In genomic region chr9:126401581-126401980, GRCh38 we compare ENCODE assay signal across 19 cellular contexts.
DNase-seq lines count a peak whose midpoint lies in the region; ATAC-seq and TF ChIP-seq lines count a peak whose summit lies in the region.
"Had no signal": no experiment of that assay in that cellular context is flagged by ENCODE, and none has a peak within 500 bp of the region (broad histone marks: within the 10 kb centered on the region; RNA-seq: fewer than 3 reads in every experiment).

No MANE protein-coding gene starts in this region.

- no peak overlapping the region for H2AFZ ChIP-seq in osteoblast (ENCODE audit: low read length)
- H2AFZ ChIP-seq: GM23338 had no signal

- H4K20me1 ChIP-seq in osteoblast (ENCODE audit: insufficient read depth, low read length): no peaks in the 10 kb centered on the region
- H4K20me1 ChIP-seq: BLaER1 treated with 17β-estradiol and CSF1 and Interleukin-3, amounts not matched to agents 10 nM and 100 nM had no signal

- H3K9me3 Mint-ChIP-seq in activated naive CD8-positive, alpha-beta T cell treated with anti-CD3 and anti-CD28 coated beads, Interleukin-2, amount 10 ng/mL, durations not matched to agents 7 days and 5 days: no peaks in the 10 kb centered on the region
- no peaks in the 10 kb centered on the region for H3K9me3 Mint-ChIP-seq in activated naive CD8-positive, alpha-beta T cell treated with anti-CD3 and anti-CD28 coated beads for 36 hours
- H3K9me3 Mint-ChIP-seq: CD8-positive, alpha-beta T cell; GM23338 had no signal

- peaks cover 26% of the 10 kb centered on the region for H3K4me1 ChIP-seq in SJCRH30
- peaks cover 7% of the 10 kb centered on the region for H3K4me1 ChIP-seq in mesendoderm (ENCODE audit: control insufficient read depth, low read depth, low read length)
- H3K4me1 ChIP-seq in neutrophil (ENCODE audit: control insufficient read depth in 1 of 2, insufficient read depth in 1 of 2, low read depth in 1 of 2, low read length in 1 of 2): peaks cover 27 to 31% of the 10 kb centered on the region in 2 experiments
- peaks cover 0 to 10% (median 0%) of the 10 kb centered on the region in 4 donors for H3K4me1 ChIP-seq in transverse colon
- peaks cover 12% of the 10 kb centered on the region for H3K4me1 ChIP-seq in osteoblast (ENCODE audit: insufficient read depth, low read length)

- peaks cover 10% of the 10 kb centered on the region for H3K36me3 Mint-ChIP-seq in activated naive CD8-positive, alpha-beta T cell treated with anti-CD3 and anti-CD28 coated beads, Interleukin-2, amount 10 ng/mL, durations not matched to agents 7 days and 5 days
- H3K36me3 Mint-ChIP-seq in activated naive CD8-positive, alpha-beta T cell treated with anti-CD3 and anti-CD28 coated beads for 36 hours: peaks cover 4% of the 10 kb centered on the region

- no peak overlapping the region for H2AK5ac ChIP-seq in mesendoderm (ENCODE audit: low read length)

- no peak for ATAC-seq in activated naive CD8-positive, alpha-beta T cell treated with anti-CD3 and anti-CD28 coated beads, Interleukin-2, amount 10 ng/mL, durations not matched to agents 7 days and 5 days (ENCODE audit: low read depth)
- ATAC-seq: CD8-positive, alpha-beta T cell; GM12878; GM23338 had no signal

- no peak overlapping the region for H2BK120ac ChIP-seq in mesendoderm (ENCODE audit: low read depth, low read length)

- H4K5ac ChIP-seq in mesendoderm (ENCODE audit: low read length): no peak overlapping the region

- no peak overlapping the region for H3K18ac ChIP-seq in mesendoderm (ENCODE audit: low read length)

- H3K36me3 ChIP-seq in SJCRH30 (peaks cover 11% of the 10 kb centered on the region), mesendoderm (ENCODE audit: control insufficient read depth, insufficient read depth, low read length) (no peaks in the 10 kb centered on the region), neutrophil (peaks cover 15% of the 10 kb centered on the region), transverse colon (no peaks in the 10 kb centered on the region), osteoblast (ENCODE audit: insufficient read depth, low read length) (peaks cover 5% of the 10 kb centered on the region)
- H3K36me3 ChIP-seq: BLaER1 treated with 17β-estradiol and CSF1 and Interleukin-3, amounts not matched to agents 10 nM and 100 nM had no signal

- H3K4me1 Mint-ChIP-seq in activated naive CD8-positive, alpha-beta T cell treated with anti-CD3 and anti-CD28 coated beads, Interleukin-2, amount 10 ng/mL, durations not matched to agents 7 days and 5 days: peaks cover 41% of the 10 kb centered on the region
- peaks cover 48% of the 10 kb centered on the region for H3K4me1 Mint-ChIP-seq in activated naive CD8-positive, alpha-beta T cell treated with anti-CD3 and anti-CD28 coated beads for 36 hours

- H3K27me3 Mint-ChIP-seq in activated naive CD8-positive, alpha-beta T cell treated with anti-CD3 and anti-CD28 coated beads, Interleukin-2, amount 10 ng/mL, durations not matched to agents 7 days and 5 days: no peaks in the 10 kb centered on the region
- no peaks in the 10 kb centered on the region for H3K27me3 Mint-ChIP-seq in activated naive CD8-positive, alpha-beta T cell treated with anti-CD3 and anti-CD28 coated beads for 36 hours
- H3K27me3 Mint-ChIP-seq: B cell had no signal

- peak overlapping the region; percentile 40 for H3K27ac ChIP-seq in SJCRH30
- no peak overlapping the region for H3K27ac ChIP-seq in mesendoderm (ENCODE audit: low read depth, low read length)
- peak overlapping the region; percentile 54 for H3K27ac ChIP-seq in neutrophil
- no peak overlapping the region for H3K27ac ChIP-seq in transverse colon
- no peak overlapping the region for H3K27ac ChIP-seq in osteoblast (ENCODE audit: low read depth, low read length)
- H3K27ac ChIP-seq: BLaER1 treated with 17β-estradiol and CSF1 and Interleukin-3, amounts not matched to agents 10 nM and 100 nM; HL-60 had no signal

- H3K4me2 ChIP-seq in mesendoderm (ENCODE audit: low read length) (no peak overlapping the region), osteoblast (ENCODE audit: insufficient read depth, low read length) (no peak overlapping the region)
- H3K4me2 ChIP-seq: GM23338 had no signal

- intact Hi-C loops in transverse colon (cut with DNase I; ENCODE audit: low total_unique reads): no loop called here

- H2BK5ac ChIP-seq in mesendoderm (ENCODE audit: low read length): no peak overlapping the region

- DNase-seq in activated naive CD8-positive, alpha-beta T cell treated with anti-CD3 and anti-CD28 coated beads, Interleukin-2, amount 10 ng/mL, durations not matched to agents 7 days and 5 days: no peak
- no peak for DNase-seq in activated naive CD8-positive, alpha-beta T cell treated with anti-CD3 and anti-CD28 coated beads for 36 hours
- DNase-seq in SJCRH30 (peak; percentile 76 to 79), mesendoderm (no peak), transverse colon (no peak), osteoblast (ENCODE audit: insufficient read length, low spot score, missing footprints) (no peak)
- DNase-seq: CD8-positive, alpha-beta T cell; COR-L47; DMS 273 treated with DMSO at 0.1 percent for 48 hours; DMS53; DND-41; EL; HCEC 1CT had no signal

- no peak overlapping the region for H3K4ac ChIP-seq in mesendoderm (ENCODE audit: low read depth, low read length)

- H3K56ac ChIP-seq in mesendoderm (ENCODE audit: low read length): no peak overlapping the region

- peak overlapping the region; percentile 30 for H3K27ac Mint-ChIP-seq in activated naive CD8-positive, alpha-beta T cell treated with anti-CD3 and anti-CD28 coated beads, Interleukin-2, amount 10 ng/mL, durations not matched to agents 7 days and 5 days
- H3K27ac Mint-ChIP-seq in activated naive CD8-positive, alpha-beta T cell treated with anti-CD3 and anti-CD28 coated beads for 36 hours: no peak overlapping the region
- H3K27ac Mint-ChIP-seq: B cell; CD8-positive, alpha-beta T cell; GM23338 had no signal

- no peak overlapping the region for H3K4me3 Mint-ChIP-seq in activated naive CD8-positive, alpha-beta T cell treated with anti-CD3 and anti-CD28 coated beads, Interleukin-2, amount 10 ng/mL, durations not matched to agents 7 days and 5 days
- no peak overlapping the region for H3K4me3 Mint-ChIP-seq in activated naive CD8-positive, alpha-beta T cell treated with anti-CD3 and anti-CD28 coated beads for 36 hours
- H3K4me3 Mint-ChIP-seq: B cell; CD8-positive, alpha-beta T cell; GM23338 had no signal

- TF ChIP-seq POLR2A in transverse colon (IDR thresholded peaks at IDR 0.05): no peak

- POLR2A ChIA-PET in activated naive CD8-positive, alpha-beta T cell treated with anti-CD3 and anti-CD28 coated beads, Interleukin-2, amount 10 ng/mL, durations not matched to agents 7 days and 5 days (lab: Charles Lee): interaction anchor here (0.9 kb wide), 1 partner anchor 71 kb away, joined by 3 read pairs; no protein-coding TSS in a partner anchor

- H3K9me3 ChIP-seq in SJCRH30 (replicated peaks): no peaks in the 10 kb centered on the region
- no peaks in the 10 kb centered on the region for H3K9me3 ChIP-seq in neutrophil
- H3K9me3 ChIP-seq in transverse colon: no peaks in the 10 kb centered on the region
- no peaks in the 10 kb centered on the region for H3K9me3 ChIP-seq in osteoblast (ENCODE audit: low read depth, low read length)
- H3K9me3 ChIP-seq: BLaER1 treated with 17β-estradiol and CSF1 and Interleukin-3, amounts not matched to agents 10 nM and 100 nM had no signal

- H3K79me1 ChIP-seq in mesendoderm (ENCODE audit: low read length): no peaks in the 10 kb centered on the region

- H3K9ac ChIP-seq in mesendoderm (ENCODE audit: low read length): no peak overlapping the region
- H3K9ac ChIP-seq: BLaER1 treated with 17β-estradiol and CSF1 and Interleukin-3, amounts not matched to agents 10 nM and 100 nM had no signal

- peak overlapping the region; percentile 10 for H3K23ac ChIP-seq in mesendoderm (ENCODE audit: low read length)

- no CpG with 5 or more reads among the region's 12 CpGs for WGBS in mesendoderm (ENCODE audit: extremely low coverage, insufficient coverage, low lambda C conversion rate)
- WGBS in transverse colon (ENCODE audit: low coverage in 1 of 2), 2 donors: 87 to 100% methylated on average over 1 to 12 of the region's 12 CpGs

- H3K27me3 ChIP-seq in SJCRH30: no peaks in the 10 kb centered on the region
- H3K27me3 ChIP-seq in mesendoderm (ENCODE audit: insufficient read depth, low read length, poor library complexity): no peaks in the 10 kb centered on the region
- H3K27me3 ChIP-seq in neutrophil: no peaks in the 10 kb centered on the region
- H3K27me3 ChIP-seq in transverse colon: no peaks in the 10 kb centered on the region
- H3K27me3 ChIP-seq in osteoblast (ENCODE audit: insufficient read depth, low read length): no peaks in the 10 kb centered on the region
- H3K27me3 ChIP-seq: BLaER1 treated with 17β-estradiol and CSF1 and Interleukin-3, amounts not matched to agents 10 nM and 100 nM had no signal

- no peaks in the 10 kb centered on the region for H3K79me2 ChIP-seq in mesendoderm (ENCODE audit: control insufficient read depth, insufficient read depth, low read length)
- H3K79me2 ChIP-seq in osteoblast (ENCODE audit: insufficient read depth, low read length): no peaks in the 10 kb centered on the region

- no peak overlapping the region for H2BK15ac ChIP-seq in mesendoderm (replicated peaks; ENCODE audit: low read depth)

- in situ Hi-C loops in transverse colon (cut with MboI; ENCODE audit: low pct_ligation_motif_present in 1 of 4, low pct_unique_long_range_greater_than_20kb in 1 of 4, low sequenced_read_pairs in 3 of 4): no loop called here

- no peak for TF ChIP-seq EP300 in transverse colon (IDR thresholded peaks at IDR 0.05; ENCODE audit: low read depth)

- H3K4me3 ChIP-seq in SJCRH30 (no peak overlapping the region), mesendoderm (ENCODE audit: low read length) (no peak overlapping the region), neutrophil (ENCODE audit: low read depth in 1 of 2, low read length in 1 of 2) (no peak overlapping the region), transverse colon (no peak overlapping the region), osteoblast (ENCODE audit: insufficient read depth, low read length) (no peak overlapping the region)
- H3K4me3 ChIP-seq: BLaER1 treated with 17β-estradiol and CSF1 and Interleukin-3, amounts not matched to agents 10 nM and 100 nM; GM12878; GM23338 had no signal

- no peak overlapping the region for H4K8ac ChIP-seq in mesendoderm (ENCODE audit: low read depth, low read length)

- TF ChIP-seq CTCF in neutrophil (IDR thresholded peaks at IDR 0.05) (no peak), transverse colon (IDR thresholded peaks at IDR 0.05) (no peak), osteoblast (IDR thresholded peaks at IDR 0.05; ENCODE audit: extremely low read depth, low read depth, low read length) (no peak)

Comparison
In these comparisons a context has a peak if more than half of its experiments do, and no peak if none do; other contexts are left out.
1. DNase-seq: peak in SJCRH30 (2 of 2); none in activated naive CD8-positive, alpha-beta T cell treated with anti-CD3 and anti-CD28 coated beads, Interleukin-2, amount 10 ng/mL, durations not matched to agents 7 days and 5 days (single experiment), activated naive CD8-positive, alpha-beta T cell treated with anti-CD3 and anti-CD28 coated beads for 36 hours (single experiment), mesendoderm (single experiment), transverse colon (single experiment) and osteoblast (single experiment).
2. H3K27ac ChIP-seq: peak in SJCRH30 (single experiment) and neutrophil (single experiment); none in mesendoderm (single experiment), transverse colon (0 of 4) and osteoblast (single experiment).